Comparison of ENCODE assay signal across 1 cellular context in genomic region chr18:2655954-2656236, GRCh38.
TF ChIP-seq lines count a peak whose summit lies in the region.

No MANE protein-coding gene starts in this region.

TF ChIP-seq in HepG2, 621 proteins besides CTCF, POLR2A, EP300 and RAD21 (continued from another document and continues in another):
- TF ChIP-seq HMGXB4 (CRISPR knock-in tag; IDR thresholded peaks at IDR 0.05; ENCODE audit: borderline replicate concordance in 1 of 2, low read depth in 1 of 2), result 0 out of 4 replicates have a peak, but pooled peaks of 1 of the 2 experiments have one; percentile 16
- TF ChIP-seq SALL2 (CRISPR knock-in tag; IDR thresholded peaks at IDR 0.05), result 0 out of 2 replicates have a peak, but pooled peaks have one; percentile 25
- TF ChIP-seq REPIN1 (CRISPR knock-in tag; IDR thresholded peaks at IDR 0.05; ENCODE audit: borderline replicate concordance, low read depth), result 0 out of 2 replicates have a peak, but pooled peaks have one; percentile 13
- no peak for TF ChIP-seq HNRNPH1 (optimal IDR thresholded peaks at IDR 0.05; ENCODE audit: low read depth, low read length)
- peak; percentile 6 for TF ChIP-seq TAF15 (IDR thresholded peaks at IDR 0.05; ENCODE audit: low read depth, low read length, poor library complexity, severe bottlenecking)
- TF ChIP-seq ZNF747 (CRISPR knock-in tag; IDR thresholded peaks at IDR 0.05; ENCODE audit: borderline replicate concordance), result 0 out of 2 replicates have a peak, but pooled peaks have one; percentile 41
- no peak for TF ChIP-seq KMT2A (CRISPR knock-in tag; IDR thresholded peaks at IDR 0.05)
- TF ChIP-seq MAF1 (CRISPR knock-in tag; IDR thresholded peaks at IDR 0.05; ENCODE audit: borderline replicate concordance), result 0 out of 2 replicates have a peak, but pooled peaks have one; percentile 11
- peak; percentile 18; the same call in 1 of the 2 replicates for TF ChIP-seq ZNF672 (CRISPR knock-in tag; IDR thresholded peaks at IDR 0.05)
- TF ChIP-seq ZNF773 (CRISPR knock-in tag; IDR thresholded peaks at IDR 0.05; ENCODE audit: borderline replicate concordance), result 0 out of 2 replicates have a peak, but pooled peaks have one; percentile 5
- TF ChIP-seq ZNF891 (CRISPR knock-in tag; IDR thresholded peaks at IDR 0.05), result peak; percentile 2; the same call in 1 of the 2 replicates
- TF ChIP-seq ZNF616 (CRISPR knock-in tag; IDR thresholded peaks at IDR 0.05; ENCODE audit: low read depth), result no peak
- no peak for TF ChIP-seq ZNF33A (CRISPR knock-in tag; IDR thresholded peaks at IDR 0.05; ENCODE audit: borderline replicate concordance)
- 0 out of 2 replicates have a peak, but pooled peaks have one; percentile 42 for TF ChIP-seq BORCS8-MEF2B (CRISPR knock-in tag; IDR thresholded peaks at IDR 0.05)
- TF ChIP-seq ASH2L (IDR thresholded peaks at IDR 0.05; ENCODE audit: insufficient read length, low read depth, low read length), result peak; percentile 19
- 0 out of 2 replicates have a peak, but pooled peaks have one; percentile 19 for TF ChIP-seq ZNF740 (CRISPR knock-in tag; IDR thresholded peaks at IDR 0.05)
- TF ChIP-seq ARNT2 (CRISPR knock-in tag; IDR thresholded peaks at IDR 0.05; ENCODE audit: low read depth), result peak; percentile 16; the same call in 1 of the 2 replicates
- TF ChIP-seq BRF2 (CRISPR knock-in tag; IDR thresholded peaks at IDR 0.05), result 0 out of 2 replicates have a peak, but pooled peaks have one; percentile 38
- TF ChIP-seq ZNF780A (CRISPR knock-in tag; IDR thresholded peaks at IDR 0.05), result 0 out of 2 replicates have a peak, but pooled peaks have one; percentile 35
- peak; percentile 74 for TF ChIP-seq ZFY (CRISPR knock-in tag; IDR thresholded peaks at IDR 0.05)
- 0 out of 2 replicates have a peak, but pooled peaks have one; percentile 2 for TF ChIP-seq ZBTB10 (CRISPR knock-in tag; IDR thresholded peaks at IDR 0.05; ENCODE audit: borderline replicate concordance)
- TF ChIP-seq EEA1 (CRISPR knock-in tag; IDR thresholded peaks at IDR 0.05; ENCODE audit: borderline replicate concordance), result no peak
- peak; percentile 26; the same call in 1 of the 2 replicates for TF ChIP-seq ZBTB2 (CRISPR knock-in tag; IDR thresholded peaks at IDR 0.05; ENCODE audit: low read depth)
- TF ChIP-seq NFE2L1 (CRISPR knock-in tag; IDR thresholded peaks at IDR 0.05; ENCODE audit: borderline replicate concordance), result 0 out of 2 replicates have a peak, but pooled peaks have one; percentile 12
- TF ChIP-seq SPEN (CRISPR knock-in tag; IDR thresholded peaks at IDR 0.05; ENCODE audit: low read depth), result peak; percentile 15; the same call in 1 of the 2 replicates
- TF ChIP-seq PITX1 (CRISPR knock-in tag; IDR thresholded peaks at IDR 0.05), result 0 out of 2 replicates have a peak, but pooled peaks have one; percentile 17
- TF ChIP-seq E2F1 (CRISPR knock-in tag; IDR thresholded peaks at IDR 0.05), result 0 out of 2 replicates have a peak, but pooled peaks have one; percentile 12
- peak; percentile 10; the same call in 1 of the 2 replicates for TF ChIP-seq REXO4 (CRISPR knock-in tag; IDR thresholded peaks at IDR 0.05; ENCODE audit: borderline replicate concordance)
- TF ChIP-seq ZBTB40 (IDR thresholded peaks at IDR 0.05), result no peak
- TF ChIP-seq ZBTB40 (CRISPR knock-in tag; IDR thresholded peaks at IDR 0.05), result no peak
- TF ChIP-seq ZNF761 (CRISPR knock-in tag; conservative IDR thresholded peaks at IDR 0.05), result 0 out of 2 replicates have a peak, but pooled peaks have one; percentile 22
- no peak for TF ChIP-seq ADNP (CRISPR knock-in tag; IDR thresholded peaks at IDR 0.05)
- TF ChIP-seq MYC (CRISPR knock-in tag; IDR thresholded peaks at IDR 0.05; ENCODE audit: borderline replicate concordance), result peak; percentile 27; the same call in 1 of the 2 replicates
- 0 out of 2 replicates have a peak, but pooled peaks have one; percentile 51 for TF ChIP-seq KLF15 (CRISPR knock-in tag; IDR thresholded peaks at IDR 0.05; ENCODE audit: borderline replicate concordance)
- TF ChIP-seq ZNF12 (CRISPR knock-in tag; IDR thresholded peaks at IDR 0.05), result no peak
- peak; percentile 67 for TF ChIP-seq YY1 (IDR thresholded peaks at IDR 0.05; ENCODE audit: insufficient read depth, insufficient replicate concordance, low read depth, low read length)
- peak; percentile 0; the same call in 1 of the 2 replicates for TF ChIP-seq TAF1 (CRISPR knock-in tag; IDR thresholded peaks at IDR 0.05)
- TF ChIP-seq LRRFIP1 (CRISPR knock-in tag; conservative IDR thresholded peaks at IDR 0.05), result no peak
